Comparison of ENCODE assay signal across 9 cellular contexts in the genomic region with DNA sequence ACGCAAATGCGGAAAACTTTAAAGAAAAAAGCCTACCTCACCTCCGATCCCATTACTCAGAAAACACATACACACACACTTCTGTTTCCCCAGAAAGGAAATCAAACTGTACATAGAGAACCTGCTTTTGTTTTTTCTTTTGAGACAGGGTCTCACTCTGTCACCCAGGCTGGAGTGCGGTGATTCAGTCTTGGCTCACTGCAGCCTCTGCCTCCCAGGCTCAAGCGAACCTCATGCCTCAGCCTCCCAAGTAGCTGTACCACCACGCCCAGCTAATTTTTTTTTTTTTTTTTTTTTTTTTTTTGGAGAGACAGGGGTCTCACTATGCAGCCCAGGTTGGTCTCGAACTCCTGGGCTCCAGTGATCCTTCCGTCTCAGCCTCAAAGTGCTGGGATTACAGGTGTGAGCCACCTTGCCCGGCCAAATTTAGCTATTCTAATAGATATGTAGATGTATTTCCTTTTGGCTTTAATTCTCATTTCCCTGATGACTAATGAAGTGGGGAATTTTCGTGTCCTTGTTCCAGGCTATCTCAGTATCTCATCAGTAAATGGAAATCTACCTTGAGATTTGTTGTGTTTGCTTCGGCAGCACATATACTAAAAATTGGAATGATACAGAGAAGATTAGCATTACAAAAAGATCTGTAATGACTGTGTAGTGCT. TPM values are rescaled to one million over a fixed set of nuclear protein-coding genes. Genes with fewer than 3 reads are reported as not detected.
A peak's percentile ranks its signal among the peaks of the same experiment; 100 is the strongest.
DNase-seq lines count a peak whose midpoint lies in the region; ATAC-seq and TF ChIP-seq lines count a peak whose summit lies in the region.
"Had no signal": no experiment of that assay in that cellular context is flagged by ENCODE, and none has a peak within 500 bp of the region (broad histone marks: within the 10 kb centered on the region; RNA-seq: fewer than 3 reads in every experiment).

No MANE protein-coding gene starts in this region.

- H3K4me1 ChIP-seq in RWPE2 (ENCODE audit: insufficient read depth, poor library complexity, severe bottlenecking) = peaks cover 5% of the 10 kb centered on the region
- H3K4me1 ChIP-seq in smooth muscle cell (ENCODE audit: low read depth) = peaks cover 9% of the 10 kb centered on the region

- H3K27me3 ChIP-seq in RWPE2 (ENCODE audit: insufficient read depth, poor library complexity, severe bottlenecking) (no peaks in the 10 kb centered on the region), smooth muscle cell (ENCODE audit: low read depth) (no peaks in the 10 kb centered on the region)

- no peak overlapping the region for H3K9ac ChIP-seq in smooth muscle cell (ENCODE audit: low read depth)

- H3K4me2 ChIP-seq in smooth muscle cell = peak overlapping the region; percentile 24

- no peak overlapping the region for H3K4me3 Mint-ChIP-seq in T-helper 1 cell treated with Interleukin-12 subunit alpha and Interleukin-12 subunit beta and Interleukin-4 antibody, amounts not matched to agents 30 μg/mL and 1 μg/mL, for 36 hours

- no peak overlapping the region for H3K27ac ChIP-seq in RWPE2 (ENCODE audit: poor library complexity, severe bottlenecking)
- no peak overlapping the region for H3K27ac ChIP-seq in smooth muscle cell (ENCODE audit: low read depth)
- H3K27ac ChIP-seq: SK-N-MC had no signal

- 91% methylated on average over 11 of the region's 11 CpGs for WGBS in smooth muscle cell (ENCODE audit: low lambda C conversion rate)

- no peak for TF ChIP-seq CTCF in RWPE2 (IDR thresholded peaks at IDR 0.05; ENCODE audit: poor library complexity, severe bottlenecking)
- TF ChIP-seq CTCF in smooth muscle cell (IDR thresholded peaks at IDR 0.05; ENCODE audit: borderline replicate concordance, insufficient read depth, poor library complexity, severe bottlenecking) = no peak

- peaks cover 7% of the 10 kb centered on the region for H3K9me3 Mint-ChIP-seq in T-helper 1 cell treated with Interleukin-12 subunit alpha and Interleukin-12 subunit beta and Interleukin-4 antibody, amounts not matched to agents 30 μg/mL and 1 μg/mL, for 36 hours

- peaks cover 5% of the 10 kb centered on the region for H3F3A ChIP-seq in smooth muscle cell (ENCODE audit: low read depth)

- H3K4me3 ChIP-seq in RWPE2 (ENCODE audit: severe bottlenecking) = no peak overlapping the region
- H3K4me3 ChIP-seq in smooth muscle cell = no peak overlapping the region
- H3K4me3 ChIP-seq: SK-N-MC had no signal

- no peaks in the 10 kb centered on the region for H4K20me1 ChIP-seq in smooth muscle cell (ENCODE audit: low read depth)

- peaks cover 25% of the 10 kb centered on the region for H3K4me1 Mint-ChIP-seq in T-helper 1 cell treated with Interleukin-12 subunit alpha and Interleukin-12 subunit beta and Interleukin-4 antibody, amounts not matched to agents 30 μg/mL and 1 μg/mL, for 36 hours (ENCODE audit: low read depth)

- H3K27me3 Mint-ChIP-seq in T-helper 1 cell treated with Interleukin-12 subunit alpha and Interleukin-12 subunit beta and Interleukin-4 antibody, amounts not matched to agents 30 μg/mL and 1 μg/mL, for 36 hours (ENCODE audit: low read depth) = peaks cover 3% of the 10 kb centered on the region

- DNase-seq in T-helper 1 cell (no peak), RWPE2 (ENCODE audit: low spot score) (no peak), dermis blood vessel endothelial cell (peak; percentile 62), smooth muscle cell (lab: John Stamatoyannopoulos, UW; ENCODE audit: unreplicated experiment) (no peak)
- no peak for DNase-seq in stimulated activated CD4-positive, alpha-beta T cell treated with anti-CD3 and anti-CD28 coated beads, Interleukin-4, amount 100 ng/mL, for 24 hours

- H3K36me3 Mint-ChIP-seq in T-helper 1 cell treated with Interleukin-12 subunit alpha and Interleukin-12 subunit beta and Interleukin-4 antibody, amounts not matched to agents 30 μg/mL and 1 μg/mL, for 36 hours (ENCODE audit: low read depth) = peaks cover 12% of the 10 kb centered on the region

- no peaks in the 10 kb centered on the region for H3K9me3 ChIP-seq in RWPE2 (ENCODE audit: severe bottlenecking)
- H3K9me3 ChIP-seq in smooth muscle cell (replicated peaks; ENCODE audit: low read depth) = no peaks in the 10 kb centered on the region

- ATAC-seq in RWPE2 (ENCODE audit: low read depth) = peak; percentile 70
- no peak for ATAC-seq in GM21528 (IDR thresholded peaks at IDR 0.05; ENCODE audit: low FRiP score, unreplicated experiment)
- ATAC-seq in HG03442 (IDR thresholded peaks at IDR 0.05; ENCODE audit: unreplicated experiment) = no peak

- no peaks in the 10 kb centered on the region for H3K79me2 ChIP-seq in smooth muscle cell (ENCODE audit: low read depth)

- H3K36me3 ChIP-seq in RWPE2 (ENCODE audit: low read depth) (no peaks in the 10 kb centered on the region), smooth muscle cell (ENCODE audit: low read depth) (no peaks in the 10 kb centered on the region)

- H3K27ac Mint-ChIP-seq in T-helper 1 cell treated with Interleukin-12 subunit alpha and Interleukin-12 subunit beta and Interleukin-4 antibody, amounts not matched to agents 30 μg/mL and 1 μg/mL, for 36 hours = peak overlapping the region; percentile 63

- no peak overlapping the region for H2AFZ ChIP-seq in smooth muscle cell (ENCODE audit: low read depth)

RNA-seq across cellular contexts. Expression of a gene that starts 25.7 kb away (rescaled TPM):
- total RNA-seq in dermis blood vessel endothelial cell (8.3 and 34.4 TPM in 2 replicates), smooth muscle cell (9.2 and 21.2 TPM in 2 replicates)
- polyA plus RNA-seq in smooth muscle cell = 18.1 and 19.4 TPM in 2 replicates
